In genomic region chr2:138267161-138267901, GRCh38 we compare ENCODE assay signal across 10 cellular contexts.
DNase-seq lines count a peak whose midpoint lies in the region; ATAC-seq and TF ChIP-seq lines count a peak whose summit lies in the region.
"Had no signal": no experiment of that assay in that cellular context is flagged by ENCODE, and none has a peak within 500 bp of the region (broad histone marks: within the 10 kb centered on the region; RNA-seq: fewer than 3 reads in every experiment).

No MANE protein-coding gene starts in this region.

- peak; percentile 77 for ATAC-seq in GM19468 (IDR thresholded peaks at IDR 0.05; ENCODE audit: extremely low read depth, unreplicated experiment)
- ATAC-seq in HG03354 (IDR thresholded peaks at IDR 0.05; ENCODE audit: poor library complexity, severe bottlenecking, unreplicated experiment), result peak; percentile 81
- no peak for ATAC-seq in esophagus mucosa

- DNase-seq in AG04449 (ENCODE audit: low read depth, low spot score) (peak; percentile 33), epithelial cell of esophagus (ENCODE audit: low read depth) (peak; percentile 55), NCI-H2081 (lab: John Stamatoyannopoulos, UW) (no peak), activated gamma-delta T cell (lab: John Stamatoyannopoulos, UW) (no peak)
- no peak for DNase-seq in activated CD8-positive, alpha-beta memory T cell treated with anti-CD3 and anti-CD28 coated beads, Interleukin-2, amount 50 U/mL, for 4 hours
- DNase-seq: activated CD4-positive, alpha-beta memory T cell treated with anti-CD3 and anti-CD28 coated beads for 36 hours had no signal

- POLR2A ChIA-PET in AG04449 (lab: Yijun Ruan, JAX), result no interaction called here

- TF ChIP-seq CTCF in AG04449 (IDR thresholded peaks at IDR 0.05; ENCODE audit: insufficient read depth, low read length, missing control alignments) (no peak), epithelial cell of esophagus (IDR thresholded peaks at IDR 0.05; ENCODE audit: insufficient read depth, low read depth, low read length, missing control alignments) (no peak)

- CTCF ChIA-PET in AG04449 (lab: Yijun Ruan, JAX), result no interaction called here

- H3K4me3 ChIP-seq in AG04449 (ENCODE audit: low read depth, low read length) (no peak overlapping the region), epithelial cell of esophagus (ENCODE audit: low read length) (no peak overlapping the region)
- H3K4me3 ChIP-seq: BLaER1 treated with 17β-estradiol and CSF1 and Interleukin-3, amounts not matched to agents 10 nM and 100 nM had no signal

Comparison
In these comparisons a context has a peak if more than half of its experiments do, and no peak if none do; other contexts are left out.
1. DNase-seq: peak in AG04449 (single experiment) and epithelial cell of esophagus (single experiment); none in NCI-H2081 (0 of 2), activated gamma-delta T cell (single experiment) and activated CD8-positive, alpha-beta memory T cell treated with anti-CD3 and anti-CD28 coated beads, Interleukin-2, amount 50 U/mL, for 4 hours (single experiment).